ENCODE assay signal across 1 cellular context in the genomic region with DNA sequence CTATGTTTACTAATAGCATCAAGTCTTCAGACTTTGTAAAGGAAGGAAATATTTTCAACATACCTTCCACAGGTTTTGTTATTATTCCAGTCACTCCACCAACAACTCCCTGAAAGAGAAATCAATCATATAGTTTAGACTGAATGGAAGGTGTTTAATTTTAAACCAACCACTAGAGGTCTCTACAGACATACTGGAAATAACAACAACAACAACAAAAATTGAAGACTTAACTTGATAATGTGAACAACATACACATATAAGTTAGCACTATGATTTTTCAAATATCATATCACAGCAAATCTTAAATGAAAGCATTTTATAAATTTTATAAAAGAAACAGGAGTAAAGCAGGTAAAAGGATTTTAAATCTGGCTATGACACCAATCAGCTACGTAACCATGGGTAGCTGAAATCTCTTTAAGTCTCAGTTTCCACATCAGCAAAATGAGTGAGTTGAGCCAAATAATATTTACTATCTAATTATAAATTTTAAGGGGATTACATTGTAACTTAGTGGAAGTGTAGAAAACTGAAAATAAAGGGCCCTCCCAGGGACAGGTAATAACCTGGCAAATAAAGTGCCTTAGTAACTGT.
TF ChIP-seq lines count a peak whose summit lies in the region.

No MANE protein-coding gene starts in this region.

TF ChIP-seq in GM23338, 12 proteins besides CTCF, POLR2A, EP300 and RAD21 (continued from another document):
- TF ChIP-seq, protein P1, sequence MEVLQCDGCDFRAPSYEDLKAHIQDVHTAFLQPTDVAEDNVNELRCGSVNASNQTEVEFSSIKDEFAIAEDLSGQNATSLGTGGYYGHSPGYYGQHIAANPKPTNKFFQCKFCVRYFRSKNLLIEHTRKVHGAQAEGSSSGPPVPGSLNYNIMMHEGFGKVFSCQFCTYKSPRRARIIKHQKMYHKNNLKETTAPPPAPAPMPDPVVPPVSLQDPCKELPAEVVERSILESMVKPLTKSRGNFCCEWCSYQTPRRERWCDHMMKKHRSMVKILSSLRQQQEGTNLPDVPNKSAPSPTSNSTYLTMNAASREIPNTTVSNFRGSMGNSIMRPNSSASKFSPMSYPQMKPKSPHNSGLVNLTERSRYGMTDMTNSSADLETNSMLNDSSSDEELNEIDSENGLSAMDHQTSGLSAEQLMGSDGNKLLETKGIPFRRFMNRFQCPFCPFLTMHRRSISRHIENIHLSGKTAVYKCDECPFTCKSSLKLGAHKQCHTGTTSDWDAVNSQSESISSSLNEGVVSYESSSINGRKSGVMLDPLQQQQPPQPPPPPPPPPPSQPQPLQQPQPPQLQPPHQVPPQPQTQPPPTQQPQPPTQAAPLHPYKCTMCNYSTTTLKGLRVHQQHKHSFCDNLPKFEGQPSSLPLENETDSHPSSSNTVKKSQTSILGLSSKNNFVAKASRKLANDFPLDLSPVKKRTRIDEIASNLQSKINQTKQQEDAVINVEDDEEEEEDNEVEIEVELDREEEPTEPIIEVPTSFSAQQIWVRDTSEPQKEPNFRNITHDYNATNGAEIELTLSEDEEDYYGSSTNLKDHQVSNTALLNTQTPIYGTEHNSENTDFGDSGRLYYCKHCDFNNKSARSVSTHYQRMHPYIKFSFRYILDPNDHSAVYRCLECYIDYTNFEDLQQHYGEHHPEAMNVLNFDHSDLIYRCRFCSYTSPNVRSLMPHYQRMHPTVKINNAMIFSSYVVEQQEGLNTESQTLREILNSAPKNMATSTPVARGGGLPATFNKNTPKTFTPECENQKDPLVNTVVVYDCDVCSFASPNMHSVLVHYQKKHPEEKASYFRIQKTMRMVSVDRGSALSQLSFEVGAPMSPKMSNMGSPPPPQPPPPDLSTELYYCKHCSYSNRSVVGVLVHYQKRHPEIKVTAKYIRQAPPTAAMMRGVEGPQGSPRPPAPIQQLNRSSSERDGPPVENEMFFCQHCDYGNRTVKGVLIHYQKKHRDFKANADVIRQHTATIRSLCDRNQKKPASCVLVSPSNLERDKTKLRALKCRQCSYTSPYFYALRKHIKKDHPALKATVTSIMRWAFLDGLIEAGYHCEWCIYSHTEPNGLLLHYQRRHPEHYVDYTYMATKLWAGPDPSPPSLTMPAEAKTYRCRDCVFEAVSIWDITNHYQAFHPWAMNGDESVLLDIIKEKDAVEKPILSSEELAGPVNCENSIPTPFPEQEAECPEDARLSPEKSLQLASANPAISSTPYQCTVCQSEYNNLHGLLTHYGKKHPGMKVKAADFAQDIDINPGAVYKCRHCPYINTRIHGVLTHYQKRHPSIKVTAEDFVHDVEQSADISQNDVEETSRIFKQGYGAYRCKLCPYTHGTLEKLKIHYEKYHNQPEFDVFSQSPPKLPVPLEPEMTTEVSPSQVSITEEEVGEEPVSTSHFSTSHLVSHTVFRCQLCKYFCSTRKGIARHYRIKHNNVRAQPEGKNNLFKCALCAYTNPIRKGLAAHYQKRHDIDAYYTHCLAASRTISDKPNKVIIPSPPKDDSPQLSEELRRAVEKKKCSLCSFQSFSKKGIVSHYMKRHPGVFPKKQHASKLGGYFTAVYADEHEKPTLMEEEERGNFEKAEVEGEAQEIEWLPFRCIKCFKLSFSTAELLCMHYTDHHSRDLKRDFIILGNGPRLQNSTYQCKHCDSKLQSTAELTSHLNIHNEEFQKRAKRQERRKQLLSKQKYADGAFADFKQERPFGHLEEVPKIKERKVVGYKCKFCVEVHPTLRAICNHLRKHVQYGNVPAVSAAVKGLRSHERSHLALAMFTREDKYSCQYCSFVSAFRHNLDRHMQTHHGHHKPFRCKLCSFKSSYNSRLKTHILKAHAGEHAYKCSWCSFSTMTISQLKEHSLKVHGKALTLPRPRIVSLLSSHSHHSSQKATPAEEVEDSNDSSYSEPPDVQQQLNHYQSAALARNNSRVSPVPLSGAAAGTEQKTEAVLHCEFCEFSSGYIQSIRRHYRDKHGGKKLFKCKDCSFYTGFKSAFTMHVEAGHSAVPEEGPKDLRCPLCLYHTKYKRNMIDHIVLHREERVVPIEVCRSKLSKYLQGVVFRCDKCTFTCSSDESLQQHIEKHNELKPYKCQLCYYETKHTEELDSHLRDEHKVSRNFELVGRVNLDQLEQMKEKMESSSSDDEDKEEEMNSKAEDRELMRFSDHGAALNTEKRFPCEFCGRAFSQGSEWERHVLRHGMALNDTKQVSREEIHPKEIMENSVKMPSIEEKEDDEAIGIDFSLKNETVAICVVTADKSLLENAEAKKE (CRISPR knock-in tag; IDR thresholded peaks at IDR 0.05) = no peak
TF ChIP-seq in GM23338: peak in this region for 0.
